Comparison of ENCODE assay signal across 1 cellular context in genomic region chr12:13000616-13000934, GRCh38.
TF ChIP-seq lines count a peak whose summit lies in the region.

No MANE protein-coding gene starts in this region.

TF ChIP-seq in K562, 482 proteins besides CTCF, POLR2A, EP300 and RAD21 (continued from another document):
- TF ChIP-seq ELK1 (CRISPR knock-in tag; IDR thresholded peaks at IDR 0.05) (no peak), HMGN3 (IDR thresholded peaks at IDR 0.05; ENCODE audit: borderline replicate concordance, extremely low read depth, insufficient read length, low read depth, low read length) (no peak), POLR2G (IDR thresholded peaks at IDR 0.05; ENCODE audit: low read depth, low read length) (0 out of 2 replicates have a peak, but pooled peaks have one; percentile 9)
TF ChIP-seq in K562: peak in this region for 1.
